Comparison of ENCODE assay signal across 8 cellular contexts in the genomic region with DNA sequence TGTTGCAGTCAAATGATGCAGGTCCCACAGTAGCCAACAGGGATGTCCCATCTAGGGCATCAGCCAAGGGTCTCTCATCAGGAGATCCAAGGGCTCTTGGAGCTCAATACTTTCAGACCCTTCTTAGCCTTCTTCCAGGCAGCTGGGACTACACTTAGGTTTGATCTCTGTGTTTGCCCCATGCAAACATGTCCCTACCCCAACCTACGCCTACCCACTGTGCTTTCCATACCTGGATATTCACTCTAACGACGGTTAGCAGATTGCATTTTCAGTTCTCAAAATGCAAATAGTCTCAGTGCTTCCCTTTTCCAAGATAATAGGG. TPM values are rescaled to one million over a fixed set of nuclear protein-coding genes. Genes with fewer than 3 reads are reported as not detected.
DNase-seq lines count a peak whose midpoint lies in the region; ATAC-seq and TF ChIP-seq lines count a peak whose summit lies in the region.

No MANE protein-coding gene starts in this region.

- intact Hi-C loops in Caco-2 (cut with micrococcal nuclease; ENCODE audit: unreplicated experiment), result loop anchor here (1.0 to 10.0 kb wide), 7 partner anchors 13 to 410 kb away; a partner anchor contains a TSS
- intact Hi-C loops in breast epithelium (cut with DNase I; ENCODE audit: low total_unique reads), result loop anchor here (5.0 kb wide), 1 partner anchor 322 kb away; no protein-coding TSS in a partner anchor

- H3K27ac Mint-ChIP-seq in Caco-2 (ENCODE audit: unreplicated experiment), result peak overlapping the region; percentile 95

- H3K27me3 ChIP-seq in Caco-2 (replicated peaks; ENCODE audit: control insufficient read depth, insufficient read depth, low read length) (no peaks in the 10 kb centered on the region), breast epithelium (no peaks in the 10 kb centered on the region), neuron (ENCODE audit: insufficient read depth, low read length) (no peaks in the 10 kb centered on the region)

- no peak for TF ChIP-seq POLR2A in breast epithelium (IDR thresholded peaks at IDR 0.05)

- POLR2A ChIA-PET in Caco-2 (lab: Charles Lee), result interaction anchor here (0.5 to 2.5 kb wide), 3 partner anchors 160 to 409 kb away, joined by 3 to 14 read pairs (median 3); a partner anchor contains a TSS

- no peak for TF ChIP-seq CTCF in Caco-2 (IDR thresholded peaks at IDR 0.05; ENCODE audit: insufficient read depth in 1 of 2, low read depth in 1 of 2, low read length in 1 of 2, severe bottlenecking in 1 of 2, unreplicated experiment in 1 of 2)
- TF ChIP-seq CTCF in breast epithelium (IDR thresholded peaks at IDR 0.05), result no peak

- H3K9me3 ChIP-seq in Caco-2 (no peaks in the 10 kb centered on the region), breast epithelium (no peaks in the 10 kb centered on the region), neuron (ENCODE audit: low read length) (no peaks in the 10 kb centered on the region)

- H3K27me3 Mint-ChIP-seq in Caco-2 (ENCODE audit: insufficient read depth, unreplicated experiment), result no peaks in the 10 kb centered on the region

- H3K4me1 ChIP-seq in Caco-2 (peaks cover 6% of the 10 kb centered on the region; the same call in 1 of the 2 replicates), breast epithelium (peaks cover 0 to 6% of the 10 kb centered on the region in 2 donors), neuron (ENCODE audit: insufficient read depth, low read length) (no peaks in the 10 kb centered on the region)

- no peaks in the 10 kb centered on the region for H3K4me1 Mint-ChIP-seq in Caco-2 (ENCODE audit: low read depth, unreplicated experiment)

- H3K4me3 ChIP-seq in Caco-2 (ENCODE audit: low read depth, low read length) (no peak overlapping the region), breast epithelium (peak overlapping the region; percentile 74 to 82 (median 79)), neuron (ENCODE audit: low read length) (peak overlapping the region; percentile 67)

- DNase-seq in Caco-2 (no peak), breast epithelium (ENCODE audit: low spot score in 2 of 2) (no peak), NCI-H146 treated with DMSO at 0.1 percent for 48 hours (lab: John Stamatoyannopoulos, UW; ENCODE audit: unreplicated experiment) (no peak), NCI-H146 (lab: John Stamatoyannopoulos, UW) (no peak)
- DNase-seq in activated CD4-positive, CD25-positive, alpha-beta regulatory T cell (lab: John Stamatoyannopoulos, UW), result no peak

- BruUV-seq in Caco-2 (replicated peaks; lab: Mats Ljungman, UMichigan), result no TSS peak

- H3K36me3 ChIP-seq in Caco-2 (ENCODE audit: control insufficient read depth, insufficient read depth, low read length), result no peaks in the 10 kb centered on the region; the same call in 1 of the 2 replicates
- no peaks in the 10 kb centered on the region for H3K36me3 ChIP-seq in breast epithelium
- H3K36me3 ChIP-seq in neuron (ENCODE audit: insufficient read depth, low read length), result no peaks in the 10 kb centered on the region

- H3K9me3 Mint-ChIP-seq in Caco-2 (ENCODE audit: unreplicated experiment), result no peaks in the 10 kb centered on the region

- H3K27ac ChIP-seq in breast epithelium, result peak overlapping the region; percentile 98 to 100

- ATAC-seq in HG03442 (IDR thresholded peaks at IDR 0.05; ENCODE audit: unreplicated experiment) (peak; percentile 12), GM19397 (IDR thresholded peaks at IDR 0.05; ENCODE audit: unreplicated experiment) (no peak)

- no peaks in the 10 kb centered on the region for H3K36me3 Mint-ChIP-seq in Caco-2 (ENCODE audit: insufficient read depth, unreplicated experiment)

- H3K4me3 Mint-ChIP-seq in Caco-2 (ENCODE audit: unreplicated experiment), result peak overlapping the region; percentile 98

- H2AFZ ChIP-seq in neuron (ENCODE audit: low read depth, low read length), result peak overlapping the region; percentile 92

- CTCF ChIA-PET in Caco-2 (lab: Charles Lee), result interaction anchor here (0.6 to 3.0 kb wide), 7 partner anchors 28 to 341 kb away, joined by 3 to 71 read pairs (median 9); no protein-coding TSS in a partner anchor

RNA-seq across cellular contexts. Expression of a gene that starts 0.8 kb away (rescaled TPM):
- 18.5 and 25.0 TPM in 2 replicates for total RNA-seq in Caco-2 (2022)
- 10 to 100 TPM; 19.5 to 84.0 (median 58.3) TPM for total RNA-seq in breast epithelium

RNA-seq across cellular contexts. Expression of a gene that starts 13.7 kb away (rescaled TPM):
- total RNA-seq in Caco-2 (2022) (19.4 and 22.5 TPM in 2 replicates), breast epithelium (10 to 100 TPM; 10.8 to 31.6 (median 14.9) TPM)
